ENCODE assay signal across 14 cellular contexts in the genomic region with DNA sequence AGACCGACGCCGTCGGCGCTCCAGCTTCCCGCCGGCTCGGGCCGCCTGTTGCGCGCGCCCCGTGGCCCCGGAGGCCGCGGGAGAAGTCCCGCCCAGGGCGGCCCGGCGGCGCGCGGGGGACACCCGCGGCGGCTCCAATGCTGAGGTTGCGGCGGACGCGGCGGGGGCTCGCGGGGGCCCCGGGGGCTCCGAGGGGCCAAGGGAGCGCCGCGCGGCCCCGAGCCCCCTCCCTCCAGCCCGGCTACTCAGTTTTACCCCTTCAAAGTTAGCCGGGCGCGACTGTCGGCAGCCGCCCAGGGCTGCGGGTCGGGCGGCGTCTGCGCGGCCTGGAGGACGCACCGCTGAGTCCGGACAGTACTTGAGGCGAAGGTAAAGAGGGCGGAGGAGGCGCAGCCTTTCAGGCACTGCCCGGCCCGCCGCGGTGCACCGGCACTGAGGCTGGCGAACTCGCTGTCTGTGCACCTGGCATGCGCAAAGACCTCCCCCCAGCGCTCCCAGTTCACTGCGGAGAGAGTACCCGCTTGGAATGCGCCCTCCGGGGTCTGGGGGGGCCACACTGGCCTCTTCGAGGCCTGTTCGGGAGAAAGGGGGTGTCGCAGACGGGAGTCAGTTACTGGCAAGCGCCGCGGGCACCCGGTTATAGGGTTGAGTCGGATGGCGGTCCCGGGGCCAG. TPM values are rescaled to one million over a fixed set of nuclear protein-coding genes. Genes with fewer than 3 reads are reported as not detected.
DNase-seq lines count a peak whose midpoint lies in the region; ATAC-seq and TF ChIP-seq lines count a peak whose summit lies in the region.
"Had no signal": no experiment of that assay in that cellular context is flagged by ENCODE, and none has a peak within 500 bp of the region (broad histone marks: within the 10 kb centered on the region; RNA-seq: fewer than 3 reads in every experiment).

No MANE protein-coding gene starts in this region.

- H3K27me3 ChIP-seq in right cardiac atrium (ENCODE audit: control insufficient read depth, insufficient read depth) (no peaks in the 10 kb centered on the region), neuron (ENCODE audit: insufficient read depth, low read length) (no peaks in the 10 kb centered on the region)

- H3K9me3 ChIP-seq in right cardiac atrium (ENCODE audit: control insufficient read depth, low read length) (no peaks in the 10 kb centered on the region), neuron (ENCODE audit: low read length) (peaks cover 16% of the 10 kb centered on the region)

- 2% methylated on average over 67 of the region's 82 CpGs for WGBS in right cardiac atrium

- no peak overlapping the region for H3K27ac ChIP-seq in right cardiac atrium (ENCODE audit: low read length)
- H3K27ac ChIP-seq: RWPE1 had no signal

- no peaks in the 10 kb centered on the region for H3K4me1 ChIP-seq in right cardiac atrium (ENCODE audit: control insufficient read depth, insufficient read depth, low read length)
- peaks cover 5% of the 10 kb centered on the region for H3K4me1 ChIP-seq in neuron (ENCODE audit: insufficient read depth, low read length)

- H3K4me1 Mint-ChIP-seq in endothelial cell (ENCODE audit: unreplicated experiment) (peaks cover 25% of the 10 kb centered on the region), HFFc6 (ENCODE audit: low read depth) (peaks cover 20% of the 10 kb centered on the region; the same call in 1 of the 2 replicates)

- H3K27me3 Mint-ChIP-seq in endothelial cell (ENCODE audit: unreplicated experiment), result peaks cover 17% of the 10 kb centered on the region
- H3K27me3 Mint-ChIP-seq in HFFc6 (ENCODE audit: insufficient read depth), result peaks cover 18% of the 10 kb centered on the region

- H3K27ac Mint-ChIP-seq in endothelial cell (ENCODE audit: unreplicated experiment) (no peak overlapping the region), HFFc6 (no peak overlapping the region)
- H3K27ac Mint-ChIP-seq: activated naive CD4-positive, alpha-beta T cell treated with anti-CD3 and anti-CD28 coated beads, Interleukin-2, amount 50 U/mL, for 24 hours; CD14-positive monocyte had no signal

- H3K4me3 ChIP-seq in right cardiac atrium (ENCODE audit: low read length) (peak overlapping the region; percentile 48), neuron (ENCODE audit: low read length) (peak overlapping the region; percentile 65)

- TF ChIP-seq CTCF in endothelial cell (IDR thresholded peaks at IDR 0.05; ENCODE audit: unreplicated experiment) (no peak), HFFc6 (IDR thresholded peaks at IDR 0.05) (no peak)

- H3K9me3 Mint-ChIP-seq in endothelial cell (ENCODE audit: unreplicated experiment), result no peaks in the 10 kb centered on the region
- no peaks in the 10 kb centered on the region for H3K9me3 Mint-ChIP-seq in HFFc6
- H3K9me3 Mint-ChIP-seq: activated naive CD4-positive, alpha-beta T cell treated with anti-CD3 and anti-CD28 coated beads, Interleukin-2, amount 50 U/mL, for 24 hours had no signal

- DNase-seq in right cardiac atrium (peak in 1 of 3 donors; percentile 40), cardiac septum (ENCODE audit: low spot score) (no peak), endothelial cell (ENCODE audit: low spot score) (no peak), NCI-H510A (lab: John Stamatoyannopoulos, UW) (no peak), HFFc6 (no peak), NCI-H2107 treated with DMSO at 0.1 percent for 48 hours (lab: John Stamatoyannopoulos, UW; ENCODE audit: unreplicated experiment) (no peak)
- no peak for DNase-seq in effector CD4-positive, alpha-beta T cell
- DNase-seq: erythroblast, left colon, NCI-H187 treated with DMSO at 0.1 percent for 48 hours had no signal

- intact Hi-C loops in right cardiac atrium (cut with DNase I), result no loop called here
- intact Hi-C loops in cardiac septum (cut with DNase I), result no loop called here

- no peak overlapping the region for H2AFZ ChIP-seq in neuron (ENCODE audit: low read depth, low read length)

- H3K36me3 Mint-ChIP-seq in endothelial cell (ENCODE audit: low read depth, unreplicated experiment), result peaks cover 16% of the 10 kb centered on the region
- no peaks in the 10 kb centered on the region for H3K36me3 Mint-ChIP-seq in HFFc6 (ENCODE audit: low read depth)
- H3K36me3 Mint-ChIP-seq: activated naive CD4-positive, alpha-beta T cell treated with anti-CD3 and anti-CD28 coated beads, Interleukin-2, amount 50 U/mL, for 24 hours; CD14-positive monocyte had no signal

- H3K4me3 Mint-ChIP-seq in endothelial cell (ENCODE audit: unreplicated experiment) (peak overlapping the region; percentile 95), HFFc6 (no peak overlapping the region)

- ATAC-seq in right cardiac atrium, result no peak
- ATAC-seq: left colon had no signal

- H3K36me3 ChIP-seq in neuron (ENCODE audit: insufficient read depth, low read length), result peaks cover 9% of the 10 kb centered on the region

RNA-seq across cellular contexts. Expression of gene PCDH19, which starts 1.3 kb away (rescaled TPM):
- total RNA-seq in right cardiac atrium (under 1 TPM; 0.26 to 0.40 (median 0.34) TPM), cardiac septum (0.54 TPM), endothelial cell (ENCODE audit: unreplicated experiment) (34.9 TPM)
- 0.25 TPM for polyA plus RNA-seq in right cardiac atrium
- total RNA-seq in HFFc6 (2021; fragmentation: NEBNext Ultra II Directional; extraction: Animal tissue kit (Norgen Biotek cat#: 25700)), result under 1 TPM; 0.02 to 0.13 (median 0.08) TPM
- polyA plus RNA-seq: CD14-positive monocyte had no signal

Comparison
In these comparisons a context has a peak if more than half of its experiments do, and no peak if none do; other contexts are left out.
1. RNA of gene PCDH19, which starts 1.3 kb away (total RNA-seq): 34.9 TPM in endothelial cell (single experiment); 0.54 TPM in cardiac septum (single experiment), 0.26 to 0.40 TPM in right cardiac atrium and 0.02 to 0.13 TPM in HFFc6; every median in the first group is over 10 times any median in the second.